13 cellular contexts compared by ENCODE assay signal in the genomic region with DNA sequence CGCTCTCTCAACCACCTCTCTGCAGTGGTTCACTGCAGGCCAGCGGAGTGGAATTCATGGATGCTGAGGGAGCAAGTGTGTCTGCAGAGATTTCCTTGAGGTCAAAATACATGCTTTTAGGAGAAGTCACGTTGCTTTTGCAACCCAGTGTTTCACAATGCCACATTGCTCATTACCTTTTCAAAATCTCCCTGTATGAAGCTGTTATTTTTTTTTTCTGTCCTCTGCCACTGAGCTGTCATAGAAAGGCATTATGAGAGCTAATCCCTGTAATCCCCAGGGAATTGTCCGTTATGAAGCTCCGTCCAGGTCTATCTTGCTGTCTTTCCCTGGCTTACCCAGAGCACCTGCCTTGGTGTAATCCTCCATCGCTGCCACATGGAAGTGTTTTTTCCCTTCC.
A peak's percentile ranks its signal among the peaks of the same experiment; 100 is the strongest.
DNase-seq lines count a peak whose midpoint lies in the region; ATAC-seq and TF ChIP-seq lines count a peak whose summit lies in the region.
"Had no signal": no experiment of that assay in that cellular context is flagged by ENCODE, and none has a peak within 500 bp of the region (broad histone marks: within the 10 kb centered on the region; RNA-seq: fewer than 3 reads in every experiment).

No MANE protein-coding gene starts in this region.

- peak overlapping the region; percentile 58 for H3K4me3 Mint-ChIP-seq in HFFc6
- no peak overlapping the region for H3K4me3 Mint-ChIP-seq in effector memory CD8-positive, alpha-beta T cell
- H3K4me3 Mint-ChIP-seq: activated T-cell treated with anti-CD3 and anti-CD28 coated beads, Interleukin-2, amount 50 U/mL, for 4 hours had no signal

- peak overlapping the region; percentile 80 for H3K27ac Mint-ChIP-seq in HFFc6
- no peak overlapping the region for H3K27ac Mint-ChIP-seq in effector memory CD8-positive, alpha-beta T cell

- in situ Hi-C loops in astrocyte of the cerebellum (cut with HindIII; ENCODE audit: low sequenced_read_pairs) = no loop called here

- no peaks in the 10 kb centered on the region for H3K9me3 Mint-ChIP-seq in HFFc6
- no peaks in the 10 kb centered on the region for H3K9me3 Mint-ChIP-seq in effector memory CD8-positive, alpha-beta T cell

- H3K4me3 ChIP-seq in AG04449 (ENCODE audit: low read depth, low read length) = no peak overlapping the region
- H3K4me3 ChIP-seq in astrocyte of the cerebellum (ENCODE audit: low read depth, low read length) = no peak overlapping the region
- H3K4me3 ChIP-seq: BLaER1, heart right ventricle, right atrium auricular region had no signal

- peaks cover 5% of the 10 kb centered on the region for H3K36me3 Mint-ChIP-seq in HFFc6 (ENCODE audit: low read depth)
- H3K36me3 Mint-ChIP-seq in effector memory CD8-positive, alpha-beta T cell (ENCODE audit: insufficient read depth) = no peaks in the 10 kb centered on the region

- H3K4me1 Mint-ChIP-seq in HFFc6 (ENCODE audit: low read depth) = peaks cover 53% of the 10 kb centered on the region
- H3K4me1 Mint-ChIP-seq in effector memory CD8-positive, alpha-beta T cell (ENCODE audit: low read depth in 2 of 2) = no peaks in the 10 kb centered on the region

- DNase-seq in AG04449 (ENCODE audit: low read depth, low spot score) (peak; percentile 89), HFFc6 (peak; percentile 89), astrocyte of the cerebellum (ENCODE audit: low read depth) (peak; percentile 69), iris pigment epithelial cell (ENCODE audit: low read depth) (peak; percentile 95), GM10266 (ENCODE audit: extremely low spot score) (no peak)
- no peak for DNase-seq in effector memory CD8-positive, alpha-beta T cell
- DNase-seq: activated T-cell treated with anti-CD3 and anti-CD28 coated beads, Interleukin-2, amount 50 U/mL, for 4 hours; central memory CD4-positive, alpha-beta T cell; heart right ventricle had no signal

- POLR2A ChIA-PET in AG04449 (lab: Yijun Ruan, JAX) = interaction anchor here (1.2 to 2.3 kb wide), 2 partner anchors 33 to 44 kb away, joined by 5 to 12 read pairs; no protein-coding TSS in a partner anchor

- CTCF ChIA-PET in AG04449 (lab: Yijun Ruan, JAX) = interaction anchor here (0.7 to 2.1 kb wide), 4 partner anchors 10 to 240 kb away, joined by 3 to 6 read pairs (median 3); no protein-coding TSS in a partner anchor

- ATAC-seq in GM19397 (IDR thresholded peaks at IDR 0.05; ENCODE audit: unreplicated experiment) (no peak), GM19324 (IDR thresholded peaks at IDR 0.05; ENCODE audit: low FRiP score, unreplicated experiment) (no peak)
- no peak for ATAC-seq in effector memory CD8-positive, alpha-beta T cell (replicated peaks)
- ATAC-seq: activated T-cell treated with anti-CD3 and anti-CD28 coated beads, Interleukin-2, amount 50 U/mL, for 4 hours; heart right ventricle had no signal

- TF ChIP-seq CTCF in AG04449 (IDR thresholded peaks at IDR 0.05; ENCODE audit: insufficient read depth, low read length, missing control alignments) (no peak), HFFc6 (IDR thresholded peaks at IDR 0.05) (no peak), astrocyte of the cerebellum (IDR thresholded peaks at IDR 0.05; ENCODE audit: low read depth, low read length, missing control alignments) (no peak), GM10266 (IDR thresholded peaks at IDR 0.05; ENCODE audit: control insufficient read depth, insufficient read depth, low read depth, missing control alignments) (no peak)

- peaks cover 10% of the 10 kb centered on the region for H3K27me3 Mint-ChIP-seq in HFFc6 (ENCODE audit: insufficient read depth)
- H3K27me3 Mint-ChIP-seq in effector memory CD8-positive, alpha-beta T cell = peaks cover 41 to 60% of the 10 kb centered on the region in 2 donors

Comparison
In these comparisons a context has a peak if more than half of its experiments do, and no peak if none do; other contexts are left out.
1. DNase-seq: peak in AG04449 (single experiment), HFFc6 (single experiment), astrocyte of the cerebellum (single experiment) and iris pigment epithelial cell (single experiment); none in GM10266 (single experiment) and effector memory CD8-positive, alpha-beta T cell (0 of 3).